In the genomic region with DNA sequence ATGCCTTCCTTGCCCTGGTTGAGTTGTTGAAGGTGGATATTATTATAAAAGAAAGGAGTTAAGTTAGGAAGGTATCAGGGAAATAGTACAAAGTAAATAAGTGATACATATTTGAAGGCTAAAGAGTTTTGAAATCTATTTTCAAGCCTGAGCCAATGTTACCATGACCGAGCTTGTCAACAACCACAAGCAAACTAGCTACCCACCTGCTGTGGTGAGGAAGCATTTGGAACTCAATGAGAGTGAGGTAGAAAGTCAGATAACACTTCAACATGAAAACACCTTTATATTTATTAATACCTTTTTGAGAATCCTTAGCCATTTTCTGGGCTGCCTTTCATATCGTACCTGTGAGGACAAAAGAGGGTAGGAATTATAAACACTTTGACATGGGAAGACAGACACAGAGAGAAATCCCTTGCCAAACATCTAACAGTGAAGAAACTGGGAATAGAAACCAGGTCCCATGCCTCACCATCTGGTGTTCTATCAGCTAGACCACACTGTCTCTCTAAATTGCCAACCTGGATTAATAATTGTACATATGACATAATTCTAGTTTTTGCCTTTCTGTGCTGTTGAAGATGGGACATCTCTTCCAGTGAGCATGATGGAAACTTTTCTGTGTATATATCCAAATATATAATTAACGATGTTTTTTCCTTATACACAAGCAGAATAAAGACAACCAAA, we compare ENCODE assay signal across 25 cellular contexts.
"Had no signal": no experiment of that assay in that cellular context is flagged by ENCODE, and none has a peak within 500 bp of the region (broad histone marks: within the 10 kb centered on the region; RNA-seq: fewer than 3 reads in every experiment).

No MANE protein-coding gene starts in this region.

- FAIRE-seq: keratinocyte had no signal

- H3K4me1 ChIP-seq: colonic mucosa, gastrocnemius medialis, prostate gland, right atrium auricular region, spleen, testis, tibial artery had no signal

- H3K36me3 ChIP-seq: colonic mucosa, gastrocnemius medialis, prostate gland, right atrium auricular region, spleen, tibial artery had no signal

- H3K27me3 ChIP-seq: colonic mucosa, gastrocnemius medialis, right atrium auricular region, spleen, testis, tibial artery had no signal

- ATAC-seq: esophagus mucosa; gastrocnemius medialis; left ventricle myocardium superior; naive thymus-derived CD8-positive, alpha-beta T cell; stimulated activated memory B cell treated with anti-CD40 and anti-IgM and Interleukin-4, amounts not matched to agents 10 μg/mL and 1 μg/mL and 100 μg/mL, for 72 hours; stimulated activated naive CD8-positive, alpha-beta T cell treated with anti-CD3 and anti-CD28 coated beads, Interleukin-15, Interleukin-2, amounts not matched to agents 100 U/mL and 50 U/mL, for 24 hours had no signal

- H3K9me3 ChIP-seq: colonic mucosa, gastrocnemius medialis, prostate gland, right atrium auricular region, spleen, testis, tibial artery had no signal

- H3K27ac ChIP-seq: colonic mucosa, epithelial cell of prostate, gastrocnemius medialis, prostate gland, right atrium auricular region, skin epidermis, spleen, testis, tibial artery had no signal

- DNase-seq: colonic mucosa; effector CD8-positive, alpha-beta T cell; endodermal cell; foreskin fibroblast; gastrocnemius medialis; head of caudate nucleus; left ventricle myocardium superior; midbrain; naive thymus-derived CD8-positive, alpha-beta T cell; nephron progenitor cell; nucleus accumbens; spleen; stimulated activated CD4-positive, alpha-beta T cell treated with anti-CD3 and anti-CD28 coated beads, Interleukin-4, amount 100 ng/mL, for 4 hours; stimulated activated naive CD8-positive, alpha-beta T cell treated with anti-CD3 and anti-CD28 coated beads, Interleukin-15, Interleukin-2, amounts not matched to agents 100 U/mL and 50 U/mL, for 24 hours; substantia nigra; testis; tibial artery had no signal

- H3K4me3 ChIP-seq: colonic mucosa, gastrocnemius medialis, lung, prostate gland, right atrium auricular region, skin epidermis, spleen, testis, tibial artery had no signal
